In genomic region chr5:141560725-141561483, GRCh38 we compare ENCODE assay signal across 8 cellular contexts. TPM values are rescaled to one million over a fixed set of nuclear protein-coding genes. Genes with fewer than 3 reads are reported as not detected.
DNase-seq lines count a peak whose midpoint lies in the region; ATAC-seq and TF ChIP-seq lines count a peak whose summit lies in the region.

No MANE protein-coding gene starts in this region.

- H3K9me3 ChIP-seq in IMR-90 (ENCODE audit: control insufficient read depth, insufficient read depth, low read length) (no peaks in the 10 kb centered on the region), SJSA1 (replicated peaks) (no peaks in the 10 kb centered on the region), esophagus muscularis mucosa (no peaks in the 10 kb centered on the region)

- H3K4me1 Mint-ChIP-seq in mesothelial cell of epicardium: peaks cover 36% of the 10 kb centered on the region

- dilution Hi-C loops in IMR-90 (cut with HindIII; ENCODE audit: low sequenced_read_pairs, unreplicated experiment): no loop called here

- H3K14ac ChIP-seq in IMR-90 (replicated peaks; ENCODE audit: low read depth, low read length): no peak overlapping the region

- H3K9me1 ChIP-seq in IMR-90 (ENCODE audit: insufficient read depth, low read length): no peaks in the 10 kb centered on the region

- intact Hi-C loops in IMR-90 (cut with micrococcal nuclease): loop anchor here (1.0 to 5.0 kb wide), 3 partner anchors 144 to 469 kb away; partner anchors contain the start of genes PCDHB2, PCDHGB3 and PCDHGB7
- intact Hi-C loops in esophagus muscularis mucosa (cut with DNase I): loop anchor here (10.0 kb wide), 3 partner anchors 206 to 346 kb away; partner anchors contain the start of genes PCDHB13, PCDHB15, PCDHGA4 and PCDHGB1

- H3K27me3 Mint-ChIP-seq in mesothelial cell of epicardium (ENCODE audit: low read depth): no peaks in the 10 kb centered on the region

- H3K27ac ChIP-seq in C4-2B (peak overlapping the region; percentile 42; the same call in 1 of the 2 replicates), IMR-90 (ENCODE audit: insufficient read depth, low read length) (peak overlapping the region; percentile 95; the same call in 1 of the 2 replicates), SJSA1 (peak overlapping the region; percentile 77), esophagus muscularis mucosa (replicated peaks in 1 of 4) (peak overlapping the region; percentile 84 to 88 (median 86))

- in situ Hi-C loops in IMR-90 (cut with MboI; ENCODE audit: low sequenced_read_pairs): loop anchor here (5.0 to 10.0 kb wide), 3 partner anchors 144 to 326 kb away; partner anchors contain the start of gene PCDHGB7

- peak overlapping the region; percentile 59 to 78 for H4K8ac ChIP-seq in IMR-90 (ENCODE audit: low read depth in 2 of 2, low read length in 2 of 2)

- no peak overlapping the region for H2AK5ac ChIP-seq in IMR-90 (ENCODE audit: low read depth, low read length)

- no peaks in the 10 kb centered on the region for H4K20me1 ChIP-seq in IMR-90 (ENCODE audit: insufficient read depth, low read length)

- peak overlapping the region; percentile 94 for H2BK5ac ChIP-seq in IMR-90 (ENCODE audit: low read depth, low read length, poor library complexity, severe bottlenecking)

- WGBS in IMR-90 (ENCODE audit: extremely low coverage in 2 of 2, insufficient read length in 1 of 2), 2 experiments: no CpG with 5 or more reads among the region's 9 CpGs
- WGBS in esophagus muscularis mucosa: 15% methylated on average over 9 of the region's 9 CpGs

- peak overlapping the region; percentile 69 for H3K9ac ChIP-seq in IMR-90 (ENCODE audit: low read depth, low read length)

- H2BK15ac ChIP-seq in IMR-90 (ENCODE audit: low read depth, low read length): no peak overlapping the region

- peak; percentile 83 for TF ChIP-seq EP300 in esophagus muscularis mucosa (IDR thresholded peaks at IDR 0.05)

- H2AK9ac ChIP-seq in IMR-90 (replicated peaks; ENCODE audit: low read depth, low read length, poor library complexity): no peak overlapping the region

- peak overlapping the region; percentile 19; the same call in 1 of the 2 replicates for H3K23ac ChIP-seq in IMR-90 (ENCODE audit: low read depth, low read length)

- peak overlapping the region; percentile 99 for H3K27ac Mint-ChIP-seq in mesothelial cell of epicardium

- peak overlapping the region; percentile 69 for H2AFZ ChIP-seq in IMR-90 (replicated peaks; ENCODE audit: low read length, poor library complexity)

- H3K36me3 ChIP-seq in IMR-90 (ENCODE audit: control insufficient read depth, insufficient read depth, low read length) (no peaks in the 10 kb centered on the region), SJSA1 (peaks cover 63% of the 10 kb centered on the region), esophagus muscularis mucosa (peaks cover 0 to 39% (median 3%) of the 10 kb centered on the region in 4 donors)

- peak; percentile 30; the same call in 1 of the 2 replicates for TF ChIP-seq POLR2A in IMR-90 (IDR thresholded peaks at IDR 0.05; ENCODE audit: low read depth, low read length)
- TF ChIP-seq POLR2A in esophagus muscularis mucosa (IDR thresholded peaks at IDR 0.05; ENCODE audit: low read depth): no peak

- POLR2A ChIA-PET in IMR-90 (lab: Charles Lee; ENCODE audit: unreplicated experiment): interaction anchor here (1.2 kb wide), 1 partner anchor 153 kb away, joined by 4 read pairs; the partner anchor contains the start of gene PCDHGB6

- peaks cover 5 to 15% of the 10 kb centered on the region in 2 experiments for H3K79me1 ChIP-seq in IMR-90 (ENCODE audit: low read depth in 1 of 2, low read length in 2 of 2)

- ATAC-seq in IMR-90 (ENCODE audit: low read depth): peak; percentile 69
- ATAC-seq in GM21526 (IDR thresholded peaks at IDR 0.05; ENCODE audit: low FRiP score, unreplicated experiment): no peak

- CTCF ChIA-PET in IMR-90 (lab: Yijun Ruan, JAX): interaction anchor here (0.6 to 2.0 kb wide), 9 partner anchors 10 to 337 kb away, joined by 3 to 10 read pairs (median 3); partner anchors contain the start of genes PCDHB14, PCDHGA10, PCDHGA11 and PCDHGA6

- peak overlapping the region; percentile 43 for H3K4me2 ChIP-seq in IMR-90 (ENCODE audit: low read depth, low read length)

- peak; percentile 98 for TF ChIP-seq RAD21 in IMR-90 (IDR thresholded peaks at IDR 0.05; ENCODE audit: low read length)

- peaks cover 18% of the 10 kb centered on the region for H3K36me3 Mint-ChIP-seq in mesothelial cell of epicardium

- H3K9me3 Mint-ChIP-seq in mesothelial cell of epicardium: no peaks in the 10 kb centered on the region

- H3K4me1 ChIP-seq in IMR-90 (ENCODE audit: control insufficient read depth, insufficient read depth, low read length) (peaks cover 7% of the 10 kb centered on the region), SJSA1 (replicated peaks) (peaks cover 20% of the 10 kb centered on the region), esophagus muscularis mucosa (peaks cover 39 to 47% (median 44%) of the 10 kb centered on the region in 4 donors)

- H3K4ac ChIP-seq in IMR-90 (ENCODE audit: low read depth, low read length): peak overlapping the region; percentile 42

- H4K91ac ChIP-seq in IMR-90 (ENCODE audit: insufficient read depth, low read depth, low read length): peak overlapping the region; percentile 2; the same call in 1 of the 2 replicates

- DNase-seq in IMR-90: peak; percentile 98
- peak; percentile 94 for DNase-seq in SJSA1 (ENCODE audit: low read depth in 1 of 2, low spot score in 2 of 2)
- DNase-seq in esophagus muscularis mucosa (ENCODE audit: extremely low spot score): peak; percentile 96
- DNase-seq in mesothelial cell of epicardium (ENCODE audit: low spot score in 2 of 2, unreplicated experiment in 2 of 2): peak; percentile 66 to 78
- peak; percentile 91 for DNase-seq in ureter (ENCODE audit: low spot score)
- no peak for DNase-seq in activated CD4-positive, CD25-positive, alpha-beta regulatory T cell (lab: John Stamatoyannopoulos, UW)

- no TSS peak for BruUV-seq in IMR-90 (replicated peaks; lab: Mats Ljungman, UMichigan)

- no peaks in the 10 kb centered on the region for H3K27me3 ChIP-seq in IMR-90 (ENCODE audit: control insufficient read depth, insufficient read depth, low read length)
- no peaks in the 10 kb centered on the region for H3K27me3 ChIP-seq in SJSA1 (replicated peaks)
- H3K27me3 ChIP-seq in esophagus muscularis mucosa: no peaks in the 10 kb centered on the region

- H2BK120ac ChIP-seq in IMR-90 (ENCODE audit: low read depth, low read length): peak overlapping the region; percentile 42; the same call in 1 of the 2 replicates

- peak overlapping the region; percentile 45 for H3K18ac ChIP-seq in IMR-90 (ENCODE audit: low read depth, low read length)

- no peak overlapping the region for H3K4me3 ChIP-seq in IMR-90 (ENCODE audit: insufficient read depth, low read depth, low read length)
- H3K4me3 ChIP-seq in SJSA1: no peak overlapping the region
- peak overlapping the region; percentile 19 to 36 (median 29) for H3K4me3 ChIP-seq in esophagus muscularis mucosa

- no peak overlapping the region for H2BK20ac ChIP-seq in IMR-90 (ENCODE audit: low read depth, low read length)

- peak; percentile 38 for TF ChIP-seq CTCF in C4-2B (conservative IDR thresholded peaks at IDR 0.05)
- TF ChIP-seq CTCF in IMR-90 (conservative IDR thresholded peaks at IDR 0.05; ENCODE audit: low read depth, low read length): peak; percentile 99
- TF ChIP-seq CTCF in esophagus muscularis mucosa (IDR thresholded peaks at IDR 0.05): peak; percentile 89 to 98 (median 96)
- TF ChIP-seq CTCF in mesothelial cell of epicardium (IDR thresholded peaks at IDR 0.05; ENCODE audit: unreplicated experiment): peak; percentile 91

- H3K4me3 Mint-ChIP-seq in mesothelial cell of epicardium: peak overlapping the region; percentile 63

- H3K56ac ChIP-seq in IMR-90 (ENCODE audit: extremely low read depth, insufficient read depth, low read length): peak overlapping the region; percentile 71

- H4K5ac ChIP-seq in IMR-90 (ENCODE audit: low read depth, low read length): peak overlapping the region; percentile 31

TF ChIP-seq in IMR-90, 13 proteins besides CTCF, POLR2A, EP300 and RAD21:
- TF ChIP-seq FOS (IDR thresholded peaks at IDR 0.05; ENCODE audit: low read depth, low read length) (no peak), USF2 (IDR thresholded peaks at IDR 0.05; ENCODE audit: low read depth, low read length) (peak; percentile 94), MAZ (IDR thresholded peaks at IDR 0.05; ENCODE audit: borderline replicate concordance, low read depth, low read length) (peak; percentile 69; the same call in 1 of the 2 replicates), BHLHE40 (IDR thresholded peaks at IDR 0.05; ENCODE audit: low read depth, low read length) (no peak), CEBPB (IDR thresholded peaks at IDR 0.05; ENCODE audit: low read depth, low read length) (peak; percentile 66), SMC3 (IDR thresholded peaks at IDR 0.05; ENCODE audit: low read depth, low read length) (peak; percentile 100)
TF ChIP-seq in IMR-90: peak in this region for 4.

RNA-seq across cellular contexts. Expression of gene DIAPH1, which starts 57.9 kb away (rescaled TPM):
- total RNA-seq in IMR-90 (2012; rRNA removed) (12.0 and 15.8 TPM in 2 replicates), esophagus muscularis mucosa (10 to 100 TPM; 34.1 to 53.0 (median 45.9) TPM), mesothelial cell of epicardium (43.0 to 43.9 TPM (median 43.6 TPM) in 3 replicates), ureter (86.5 TPM)
- 30.7 and 37.4 TPM in 2 replicates for polyA plus RNA-seq in IMR-90 (2012; rRNA removed)
- polyA plus RNA-seq in IMR-90 (2012; cell fraction: cytosol; rRNA removed): 16.8 and 22.1 TPM in 2 replicates
- polyA plus RNA-seq in IMR-90 (2012; cell fraction: nucleus; rRNA removed; ENCODE audit: low replicate concordance): 53.9 and 92.2 TPM in 2 replicates
- 44.5 and 48.7 TPM in 2 replicates for total RNA-seq in SJSA1 (2014; rRNA removed; shearing (Covaris generic))

Comparison
In these comparisons a context has a peak if more than half of its experiments do, and no peak if none do; other contexts are left out.
1. H3K27ac ChIP-seq: peak in every context shown above with its lines; median percentile 95 in IMR-90; 86 in esophagus muscularis mucosa; 77 in SJSA1; 42 in C4-2B.
2. CTCF ChIP-seq: peak in every context shown above with its lines; median percentile 99 in IMR-90; 96 in esophagus muscularis mucosa; 91 in mesothelial cell of epicardium; 38 in C4-2B.
3. DNase-seq: peak in IMR-90 (single experiment), SJSA1 (2 of 2), esophagus muscularis mucosa (single experiment), mesothelial cell of epicardium (2 of 2) and ureter (single experiment); none in activated CD4-positive, CD25-positive, alpha-beta regulatory T cell (0 of 4).
4. H3K4me3 ChIP-seq: peak in esophagus muscularis mucosa (4 of 4); none in IMR-90 (single experiment) and SJSA1 (single experiment).